25 cellular contexts compared by ENCODE assay signal in the genomic region with DNA sequence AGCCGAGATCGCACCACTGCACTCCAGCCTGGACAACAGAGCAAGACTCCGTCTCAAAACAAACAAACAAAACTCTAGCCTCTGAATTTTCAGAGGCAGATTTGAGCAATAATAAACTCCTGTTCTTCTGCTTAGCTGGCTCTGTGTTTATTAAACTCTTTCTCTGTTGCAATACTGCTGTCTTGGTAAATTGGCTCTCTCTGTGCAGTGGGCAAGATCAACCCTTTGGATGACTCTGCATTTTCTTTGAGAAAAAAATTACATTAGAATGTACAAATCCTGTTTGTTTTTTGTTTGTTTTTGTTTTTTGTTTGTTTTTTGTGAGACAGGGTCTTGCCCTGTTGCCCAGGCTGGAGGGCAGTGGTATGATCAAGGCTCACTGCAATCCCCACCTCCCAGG.
"Had no signal": no experiment of that assay in that cellular context is flagged by ENCODE, and none has a peak within 500 bp of the region (broad histone marks: within the 10 kb centered on the region; RNA-seq: fewer than 3 reads in every experiment).

No MANE protein-coding gene starts in this region.

- H3K36me3 ChIP-seq: brain microvascular endothelial cell had no signal

- H3K4me3 ChIP-seq: coronary artery, dorsolateral prefrontal cortex had no signal

- FAIRE-seq: astrocyte, bronchial epithelial cell, frontal cortex had no signal

- H3K27me3 ChIP-seq: brain microvascular endothelial cell, dorsolateral prefrontal cortex had no signal

- DNase-seq: activated CD4-positive, alpha-beta T cell treated with anti-CD3 and anti-CD28 coated beads for 4 hours; activated CD4-positive, alpha-beta T cell treated with anti-CD3 and anti-CD28 coated beads, Interleukin-2, amount 10 ng/mL, durations not matched to agents 7 days and 5 days; activated CD4-positive, alpha-beta T cell treated with anti-CD3 and anti-CD28 coated beads, Interleukin-2, amount 50 U/mL, for 4 hours; activated CD4-positive, CD25-positive, alpha-beta regulatory T cell; activated CD4-positive, CD25-positive, alpha-beta regulatory T cell treated with anti-CD3 and anti-CD28 coated beads, Interleukin-2, amount 50 U/mL, for 72 hours; activated CD8-positive, alpha-beta memory T cell treated with anti-CD3 and anti-CD28 coated beads for 24 hours; activated gamma-delta T cell; activated naive CD4-positive, alpha-beta T cell; activated naive CD4-positive, alpha-beta T cell treated with anti-CD3 and anti-CD28 coated beads, Interleukin-2, amount 50 U/mL, for 16 hours; activated T-cell treated with anti-CD3 and anti-CD28 coated beads, Interleukin-2, amount 50 U/mL, for 4 hours; amniotic stem cell; anterior cingulate cortex; brain microvascular endothelial cell; dorsolateral prefrontal cortex; effector memory CD4-positive, alpha-beta T cell; endodermal cell; foreskin fibroblast; head of caudate nucleus; hippocampal formation had no signal

- ATAC-seq: activated T-helper 17 cell treated with anti-CD3 and anti-CD28 coated beads, Interleukin-2, amount 50 U/mL, for 72 hours; esophagus mucosa had no signal

- H3K27ac ChIP-seq: brain microvascular endothelial cell, coronary artery, dorsolateral prefrontal cortex had no signal
